ENCODE assay signal across 10 cellular contexts in the genomic region with DNA sequence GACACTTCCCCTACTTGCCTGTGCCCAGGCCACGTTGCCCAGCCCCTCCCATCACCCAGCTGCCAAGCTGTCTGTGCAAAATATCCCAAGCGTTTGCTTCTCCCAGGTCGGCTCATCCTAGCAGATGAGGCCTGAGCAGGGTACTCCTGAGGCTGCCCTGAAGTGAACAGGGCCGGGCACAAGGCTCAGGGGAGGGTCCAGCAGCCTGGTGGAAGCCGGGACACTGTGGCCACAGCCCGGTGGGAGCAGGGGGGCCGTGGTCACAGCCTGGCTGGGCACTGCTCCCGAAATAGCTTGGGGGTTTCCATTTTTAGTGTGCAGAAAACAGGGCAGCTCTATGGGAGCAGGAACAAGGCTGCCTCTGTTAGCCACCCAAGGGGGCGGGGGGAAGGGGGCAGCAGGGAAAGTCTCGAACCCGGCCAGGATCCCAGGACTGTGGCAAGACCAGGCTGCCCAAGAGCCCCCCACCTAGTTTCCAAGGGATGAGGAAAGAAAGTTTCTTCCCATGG.
DNase-seq lines count a peak whose midpoint lies in the region; ATAC-seq lines count a peak whose summit lies in the region.
"Had no signal": no experiment of that assay in that cellular context is flagged by ENCODE, and none has a peak within 500 bp of the region (broad histone marks: within the 10 kb centered on the region; RNA-seq: fewer than 3 reads in every experiment).

No MANE protein-coding gene starts in this region.

- H3K9me3 ChIP-seq in iPS-20b (ENCODE audit: insufficient read depth, low read depth, low read length) = no peaks in the 10 kb centered on the region
- H3K9me3 ChIP-seq: MG63 had no signal

- ATAC-seq in GM21723 (IDR thresholded peaks at IDR 0.05; ENCODE audit: unreplicated experiment) (no peak), GM18519 (IDR thresholded peaks at IDR 0.05; ENCODE audit: low FRiP score, unreplicated experiment) (no peak)

- no peak overlapping the region for H3K4me3 ChIP-seq in iPS-20b (ENCODE audit: low read length)
- H3K4me3 ChIP-seq: MG63 had no signal

- peak overlapping the region; percentile 30; the same call in 1 of the 2 replicates for H3K9ac ChIP-seq in iPS-20b (ENCODE audit: low read depth, low read length)

- H3K27ac ChIP-seq in iPS-20b (ENCODE audit: low read length) = no peak overlapping the region

- H3K36me3 ChIP-seq in iPS-20b (ENCODE audit: insufficient read depth, low read depth, low read length) = peaks cover 48% of the 10 kb centered on the region
- H3K36me3 ChIP-seq: MG63 had no signal

- H3K27me3 ChIP-seq in iPS-20b (ENCODE audit: insufficient read depth, low read length) = no peaks in the 10 kb centered on the region
- H3K27me3 ChIP-seq: MG63 had no signal

- peak; percentile 81 for DNase-seq in COLO829 (ENCODE audit: low spot score)
- peak; percentile 35 for DNase-seq in cerebellar cortex (ENCODE audit: low spot score)
- peak; percentile 95 for DNase-seq in pons (ENCODE audit: low spot score)
- no peak for DNase-seq in T-helper 1 cell
- no peak for DNase-seq in activated CD4-positive, CD25-positive, alpha-beta regulatory T cell treated with anti-CD3 and anti-CD28 coated beads, Interleukin-2, amount 50 U/mL, for 72 hours
- DNase-seq: activated T-cell treated with anti-CD3 and anti-CD28 coated beads, Interleukin-2, amount 50 U/mL, for 48 hours; MG63 had no signal

- peaks cover 19% of the 10 kb centered on the region; the same call in 1 of the 2 replicates for H3K4me1 ChIP-seq in iPS-20b (ENCODE audit: insufficient read depth, low read length)

Comparison
In these comparisons a context has a peak if more than half of its experiments do, and no peak if none do; other contexts are left out.
1. DNase-seq: peak in COLO829 (single experiment), cerebellar cortex (single experiment) and pons (single experiment); none in T-helper 1 cell (0 of 5) and activated CD4-positive, CD25-positive, alpha-beta regulatory T cell treated with anti-CD3 and anti-CD28 coated beads, Interleukin-2, amount 50 U/mL, for 72 hours (single experiment).